ENCODE assay signal across 17 cellular contexts in the genomic region with DNA sequence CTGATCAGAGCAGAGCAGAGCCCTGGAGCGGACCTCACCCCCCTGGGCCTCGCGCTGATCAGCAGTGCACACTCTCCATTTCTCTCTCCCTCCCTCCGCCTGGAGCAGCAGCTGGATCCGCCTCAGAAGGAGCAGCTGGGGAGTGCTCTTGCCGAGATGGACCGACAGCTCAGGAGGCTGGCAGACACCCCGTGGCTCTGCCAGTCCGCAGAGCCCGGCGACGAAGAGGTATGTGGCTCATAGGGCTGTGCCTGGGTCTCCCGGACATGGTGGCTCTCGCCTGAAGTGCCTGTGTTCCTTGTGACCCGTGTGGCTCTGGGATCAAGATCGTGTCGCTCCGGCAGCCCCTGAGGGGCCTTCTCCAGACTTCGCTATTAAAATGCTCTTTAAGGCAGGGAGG.
"Had no signal": no experiment of that assay in that cellular context is flagged by ENCODE, and none has a peak within 500 bp of the region (broad histone marks: within the 10 kb centered on the region; RNA-seq: fewer than 3 reads in every experiment).

No MANE protein-coding gene starts in this region.

- H3K9me3 ChIP-seq: esophagus muscularis mucosa, prostate gland, tibial nerve had no signal

- ATAC-seq: activated CD4-positive, CD25-positive, alpha-beta regulatory T cell treated with anti-CD3 and anti-CD28 coated beads, Interleukin-2, amount 50 U/mL, for 24 hours; sciatic nerve had no signal

- H3K27me3 Mint-ChIP-seq: activated naive CD8-positive, alpha-beta T cell treated with anti-CD3 and anti-CD28 coated beads, Interleukin-2, amount 10 ng/mL, durations not matched to agents 7 days and 5 days; brain had no signal

- H3K27ac ChIP-seq: coronary artery, esophagus muscularis mucosa, prostate gland, tibial nerve had no signal

- H3K4me1 Mint-ChIP-seq: activated naive CD8-positive, alpha-beta T cell treated with anti-CD3 and anti-CD28 coated beads, Interleukin-2, amount 10 ng/mL, durations not matched to agents 7 days and 5 days; brain; nephron had no signal

- H3K4me1 ChIP-seq: tibial nerve had no signal

- DNase-seq: activated CD4-positive, alpha-beta T cell treated with anti-CD3 and anti-CD28 coated beads, Interleukin-2, amount 50 U/mL, for 1 hour; activated CD8-positive, alpha-beta memory T cell treated with anti-CD3 and anti-CD28 coated beads for 24 hours; activated naive CD4-positive, alpha-beta T cell; activated naive CD8-positive, alpha-beta T cell treated with anti-CD3 and anti-CD28 coated beads, Interleukin-2, amount 10 ng/mL, durations not matched to agents 7 days and 5 days; central memory CD4-positive, alpha-beta T cell; hypothalamus; kidney glomerular epithelial cell; occipital lobe; stimulated activated CD4-positive, alpha-beta T cell treated with anti-CD3 and anti-CD28 coated beads, Interleukin-2, amount 100 ng/mL, for 24 hours had no signal

- H3K27me3 ChIP-seq: esophagus muscularis mucosa, tibial nerve had no signal

- H3K4me3 ChIP-seq: coronary artery, esophagus muscularis mucosa, prostate gland, tibial nerve had no signal

- H3K4me3 Mint-ChIP-seq: activated naive CD8-positive, alpha-beta T cell treated with anti-CD3 and anti-CD28 coated beads, Interleukin-2, amount 10 ng/mL, durations not matched to agents 7 days and 5 days; brain; nephron had no signal

- H3K9me3 Mint-ChIP-seq: activated naive CD8-positive, alpha-beta T cell treated with anti-CD3 and anti-CD28 coated beads, Interleukin-2, amount 10 ng/mL, durations not matched to agents 7 days and 5 days; nephron had no signal

- H3K27ac Mint-ChIP-seq: activated naive CD8-positive, alpha-beta T cell treated with anti-CD3 and anti-CD28 coated beads, Interleukin-2, amount 10 ng/mL, durations not matched to agents 7 days and 5 days; nephron had no signal
